Comparison of ENCODE assay signal across 8 cellular contexts in the genomic region with DNA sequence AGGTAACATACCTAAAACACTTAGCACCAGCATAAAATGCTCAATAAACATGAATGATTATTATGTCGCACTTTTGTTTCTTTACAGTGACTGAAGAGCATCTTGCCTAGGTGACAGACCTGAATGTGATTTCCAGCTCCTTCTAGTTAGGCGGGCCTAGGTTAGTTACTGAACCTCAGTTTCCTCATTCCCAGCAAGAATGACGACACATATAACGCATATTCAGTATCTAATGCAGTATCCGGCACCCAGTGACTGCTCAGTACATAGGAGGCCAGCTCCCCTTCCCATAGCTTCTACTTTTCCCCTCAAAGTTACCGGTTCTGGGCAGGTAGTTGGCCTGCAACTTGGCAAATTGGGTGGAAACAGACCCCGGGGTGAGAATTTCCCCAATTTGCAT. TPM values are rescaled to one million over a fixed set of nuclear protein-coding genes. Genes with fewer than 3 reads are reported as not detected.
DNase-seq lines count a peak whose midpoint lies in the region; ATAC-seq lines count a peak whose summit lies in the region.

No MANE protein-coding gene starts in this region.

- H3K9me3 Mint-ChIP-seq in activated naive CD8-positive, alpha-beta T cell treated with anti-CD3 and anti-CD28 coated beads, Interleukin-2, amount 50 U/mL, for 24 hours: no peaks in the 10 kb centered on the region

- H3K4me1 ChIP-seq in BLaER1: peaks cover 48% of the 10 kb centered on the region
- H3K4me1 ChIP-seq in HUES64 (ENCODE audit: insufficient read depth, low read length): peaks cover 9% of the 10 kb centered on the region; the same call in 1 of the 2 replicates
- H3K4me1 ChIP-seq in mesodermal cell (ENCODE audit: control insufficient read depth, insufficient read depth, low read length, poor library complexity, severe bottlenecking): peaks cover 14% of the 10 kb centered on the region

- no peaks in the 10 kb centered on the region for H4K20me1 ChIP-seq in BLaER1

- peak overlapping the region; percentile 95 for H3K27ac Mint-ChIP-seq in activated naive CD8-positive, alpha-beta T cell treated with anti-CD3 and anti-CD28 coated beads, Interleukin-2, amount 50 U/mL, for 24 hours

- peaks cover 23% of the 10 kb centered on the region for H3K4me1 Mint-ChIP-seq in activated naive CD8-positive, alpha-beta T cell treated with anti-CD3 and anti-CD28 coated beads, Interleukin-2, amount 50 U/mL, for 24 hours

- peaks cover 8% of the 10 kb centered on the region for H3K36me3 Mint-ChIP-seq in activated naive CD8-positive, alpha-beta T cell treated with anti-CD3 and anti-CD28 coated beads, Interleukin-2, amount 50 U/mL, for 24 hours (ENCODE audit: low read depth)

- H3K36me3 ChIP-seq in BLaER1 (peaks cover 14% of the 10 kb centered on the region), HUES64 (ENCODE audit: insufficient read depth, low read length) (no peaks in the 10 kb centered on the region; the same call in 1 of the 2 replicates), mesodermal cell (ENCODE audit: control insufficient read depth, insufficient read depth, low read length) (peaks cover 8% of the 10 kb centered on the region)

- ATAC-seq in activated naive CD8-positive, alpha-beta T cell treated with anti-CD3 and anti-CD28 coated beads, Interleukin-2, amount 50 U/mL, for 24 hours: no peak

- 31% methylated on average over 7 of the region's 7 CpGs for WGBS in HUES64
- 29 to 37% methylated on average over 7 of the region's 7 CpGs for WGBS in mesodermal cell (ENCODE audit: insufficient coverage in 2 of 2), 2 experiments

- no peaks in the 10 kb centered on the region for H3K27me3 Mint-ChIP-seq in activated naive CD8-positive, alpha-beta T cell treated with anti-CD3 and anti-CD28 coated beads, Interleukin-2, amount 50 U/mL, for 24 hours

- H3K4me3 ChIP-seq in BLaER1 (peak overlapping the region; percentile 76), HUES64 (ENCODE audit: low read length) (peak overlapping the region; percentile 88), mesodermal cell (ENCODE audit: extremely low read depth, insufficient read depth, low read length, poor library complexity, severe bottlenecking) (peak overlapping the region; percentile 78)

- H3K4me2 ChIP-seq in BLaER1: peak overlapping the region; percentile 91

- peak overlapping the region; percentile 95 for H3K4me3 Mint-ChIP-seq in activated naive CD8-positive, alpha-beta T cell treated with anti-CD3 and anti-CD28 coated beads, Interleukin-2, amount 50 U/mL, for 24 hours

- DNase-seq in activated naive CD8-positive, alpha-beta T cell treated with anti-CD3 and anti-CD28 coated beads, Interleukin-2, amount 50 U/mL, for 24 hours: no peak
- DNase-seq in midbrain (lab: John Stamatoyannopoulos, UW) (no peak), kidney tubule cell (ENCODE audit: low spot score) (no peak), NCI-H128 (lab: John Stamatoyannopoulos, UW; ENCODE audit: unreplicated experiment) (no peak), hepatic stellate cell (ENCODE audit: low spot score) (no peak)

- peak overlapping the region; percentile 84 for H3K9ac ChIP-seq in BLaER1
- H3K9ac ChIP-seq in HUES64 (ENCODE audit: low read depth, low read length): peak overlapping the region; percentile 97

- H3K27ac ChIP-seq in BLaER1: peak overlapping the region; percentile 81; the same call in 1 of the 2 replicates
- no peak overlapping the region for H3K27ac ChIP-seq in HUES64 (ENCODE audit: low read depth, low read length)
- H3K27ac ChIP-seq in mesodermal cell (ENCODE audit: low read depth, low read length, severe bottlenecking): no peak overlapping the region

- H3K9me3 ChIP-seq in BLaER1 (no peaks in the 10 kb centered on the region), HUES64 (ENCODE audit: insufficient read depth, low read depth, low read length) (no peaks in the 10 kb centered on the region), mesodermal cell (ENCODE audit: control insufficient read depth, low read length) (no peaks in the 10 kb centered on the region)

- no peaks in the 10 kb centered on the region for H3K27me3 ChIP-seq in BLaER1
- H3K27me3 ChIP-seq in HUES64 (ENCODE audit: insufficient read depth, low read length): no peaks in the 10 kb centered on the region

RNA-seq across cellular contexts. Expression of a gene that starts 0.8 kb away (rescaled TPM):
- 14.7 TPM for polyA plus RNA-seq in HUES64 (2013, experiment 1 of 2)
- polyA plus RNA-seq in HUES64 (2013, experiment 2 of 2): 17.8 TPM
- polyA plus RNA-seq in mesodermal cell (2013, experiment 1 of 2): 5.8 TPM
- polyA plus RNA-seq in mesodermal cell (2013, experiment 2 of 2): 4.0 TPM

RNA-seq across cellular contexts. Expression of a gene that starts 17.0 kb away (rescaled TPM):
- 2.7 TPM for polyA plus RNA-seq in HUES64 (2013, experiment 1 of 2)
- polyA plus RNA-seq in HUES64 (2013, experiment 2 of 2): 4.4 TPM
- 8.0 TPM for polyA plus RNA-seq in mesodermal cell (2013, experiment 1 of 2)
- 8.1 TPM for polyA plus RNA-seq in mesodermal cell (2013, experiment 2 of 2)

RNA-seq across cellular contexts. Expression of a gene that starts 38.7 kb away (rescaled TPM):
- 23.8 TPM for polyA plus RNA-seq in HUES64 (2013, experiment 1 of 2)
- 23.2 TPM for polyA plus RNA-seq in HUES64 (2013, experiment 2 of 2)
- 54.2 TPM for polyA plus RNA-seq in mesodermal cell (2013, experiment 1 of 2)
- 46.8 TPM for polyA plus RNA-seq in mesodermal cell (2013, experiment 2 of 2)

RNA-seq across cellular contexts. Expression of a gene that starts 47.7 kb away (rescaled TPM):
- polyA plus RNA-seq in HUES64 (2013, experiment 1 of 2): 581 TPM
- 808 TPM for polyA plus RNA-seq in HUES64 (2013, experiment 2 of 2)
- polyA plus RNA-seq in mesodermal cell (2013, experiment 1 of 2): 857 TPM
- 919 TPM for polyA plus RNA-seq in mesodermal cell (2013, experiment 2 of 2)

RNA-seq across cellular contexts. Expression of a gene that starts 58.5 kb away (rescaled TPM):
- 63.7 TPM for polyA plus RNA-seq in HUES64 (2013, experiment 1 of 2)
- polyA plus RNA-seq in HUES64 (2013, experiment 2 of 2): 83.7 TPM
- 96.7 TPM for polyA plus RNA-seq in mesodermal cell (2013, experiment 1 of 2)
- polyA plus RNA-seq in mesodermal cell (2013, experiment 2 of 2): 83.5 TPM
